27 cellular contexts compared by ENCODE assay signal in the genomic region with DNA sequence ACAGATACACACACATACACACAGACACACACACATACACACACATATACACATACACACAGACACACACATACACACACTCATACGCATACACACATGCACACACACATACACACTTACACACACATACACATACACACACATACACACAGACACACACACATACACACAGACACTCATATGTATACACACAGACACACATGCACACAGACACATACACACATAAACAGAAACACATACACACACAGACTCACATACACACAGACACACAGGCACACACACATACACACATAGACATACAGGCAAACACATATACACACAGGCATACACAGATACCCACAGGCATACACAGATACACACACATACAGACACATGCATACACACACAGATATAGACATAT.
"Had no signal": no experiment of that assay in that cellular context is flagged by ENCODE, and none has a peak within 500 bp of the region (broad histone marks: within the 10 kb centered on the region; RNA-seq: fewer than 3 reads in every experiment).

No MANE protein-coding gene starts in this region.

- H3K36me3 Mint-ChIP-seq: activated naive CD4-positive, alpha-beta T cell treated with anti-CD3 and anti-CD28 coated beads, Interleukin-2, amount 10 ng/mL, durations not matched to agents 7 days and 5 days had no signal

- H3K9me3 Mint-ChIP-seq: activated CD4-positive, alpha-beta T cell treated with anti-CD3 and anti-CD28 coated beads, Interleukin-2, amount 10 ng/mL, durations not matched to agents 24 days and 14 days had no signal

- DNase-seq: activated CD4-positive, alpha-beta T cell treated with anti-CD3 and anti-CD28 coated beads, Interleukin-2, amount 10 ng/mL, durations not matched to agents 24 days and 14 days; activated CD4-positive, alpha-beta T cell treated with anti-CD3 and anti-CD28 coated beads, Interleukin-2, amount 50 U/mL, for 4 hours; activated CD8-positive, alpha-beta T cell treated with anti-CD3 and anti-CD28 coated beads for 36 hours; activated effector memory CD4-positive, alpha-beta T cell treated with Interleukin-2 at 50 U/mL for 16 hours; activated naive CD4-positive, alpha-beta T cell treated with anti-CD3 and anti-CD28 coated beads, Interleukin-2, amount 10 ng/mL, durations not matched to agents 7 days and 5 days; activated naive CD8-positive, alpha-beta T cell treated with anti-CD3 and anti-CD28 coated beads, Interleukin-2, amount 50 U/mL, for 24 hours; activated T-cell treated with anti-CD3 and anti-CD28 coated beads, Interleukin-2, amount 50 U/mL, for 4 hours; brain microvascular endothelial cell; central memory CD4-positive, alpha-beta T cell; MG63; NCI-H1048; NCI-H1105 treated with DMSO at 0.1 percent for 48 hours; NCI-H1436; NCI-H1694; NCI-H1930; NCI-H345; NCI-H524 treated with DMSO at 0.1 percent for 48 hours; Peyer's patch; RPMI8226; SHP77 treated with DMSO at 0.1 percent for 48 hours; SK-N-SH had no signal

- H3K9me2 ChIP-seq: SK-N-SH had no signal

- H3K27me3 ChIP-seq: brain microvascular endothelial cell, MG63, Peyer's patch, SJSA1 had no signal

- H3K36me3 ChIP-seq: brain microvascular endothelial cell, MG63, Peyer's patch, SJSA1 had no signal

- H3K9ac ChIP-seq: SK-N-SH had no signal

- FAIRE-seq: TTC549 had no signal

- H3K27ac Mint-ChIP-seq: activated CD4-positive, alpha-beta T cell treated with anti-CD3 and anti-CD28 coated beads, Interleukin-2, amount 10 ng/mL, durations not matched to agents 24 days and 14 days; activated CD8-positive, alpha-beta T cell treated with anti-CD3 and anti-CD28 coated beads for 36 hours; activated naive CD4-positive, alpha-beta T cell treated with anti-CD3 and anti-CD28 coated beads, Interleukin-2, amount 10 ng/mL, durations not matched to agents 7 days and 5 days; activated naive CD8-positive, alpha-beta T cell; activated naive CD8-positive, alpha-beta T cell treated with anti-CD3 and anti-CD28 coated beads, Interleukin-2, amount 50 U/mL, for 24 hours; activated T-helper 1 cell treated with anti-CD3 and anti-CD28 coated beads, Interleukin-12 subunit alpha, Interleukin-12 subunit beta, Interleukin-2, Interleukin-4 antibody, amounts not matched to agents 30 ng/mL and 10 ng/mL and 1 ng/mL, durations not matched to agents 14 hours and 24 hours and 36 hours; T-helper 1 cell treated with Interleukin-12 subunit alpha and Interleukin-12 subunit beta and Interleukin-4 antibody, amounts not matched to agents 30 μg/mL and 1 μg/mL, for 36 hours; T-helper 2 cell treated with Interferon-gamma antibody and Interleukin-4, amounts not matched to agents 5 μg/mL and 100 μg/mL, for 36 hours had no signal

- H3K27ac ChIP-seq: brain microvascular endothelial cell, Peyer's patch, SJSA1 had no signal

- H3K4me2 ChIP-seq: SK-N-SH had no signal

- H3K4me1 Mint-ChIP-seq: activated CD4-positive, alpha-beta T cell treated with anti-CD3 and anti-CD28 coated beads, Interleukin-2, amount 10 ng/mL, durations not matched to agents 24 days and 14 days; activated naive CD4-positive, alpha-beta T cell treated with anti-CD3 and anti-CD28 coated beads, Interleukin-2, amount 10 ng/mL, durations not matched to agents 7 days and 5 days; activated naive CD8-positive, alpha-beta T cell treated with anti-CD3 and anti-CD28 coated beads, Interleukin-2, amount 50 U/mL, for 24 hours had no signal

- H3K4me3 Mint-ChIP-seq: activated CD4-positive, alpha-beta T cell treated with anti-CD3 and anti-CD28 coated beads, Interleukin-2, amount 10 ng/mL, durations not matched to agents 24 days and 14 days; activated CD8-positive, alpha-beta T cell treated with anti-CD3 and anti-CD28 coated beads for 36 hours; activated naive CD4-positive, alpha-beta T cell treated with anti-CD3 and anti-CD28 coated beads, Interleukin-2, amount 10 ng/mL, durations not matched to agents 7 days and 5 days; activated naive CD8-positive, alpha-beta T cell; activated naive CD8-positive, alpha-beta T cell treated with anti-CD3 and anti-CD28 coated beads, Interleukin-2, amount 50 U/mL, for 24 hours; activated T-cell treated with anti-CD3 and anti-CD28 coated beads, Interleukin-2, amount 50 U/mL, for 4 hours; activated T-helper 1 cell treated with anti-CD3 and anti-CD28 coated beads, Interleukin-12 subunit alpha, Interleukin-12 subunit beta, Interleukin-2, Interleukin-4 antibody, amounts not matched to agents 30 ng/mL and 10 ng/mL and 1 ng/mL, durations not matched to agents 14 hours and 24 hours and 36 hours; T-helper 1 cell treated with Interleukin-12 subunit alpha and Interleukin-12 subunit beta and Interleukin-4 antibody, amounts not matched to agents 30 μg/mL and 1 μg/mL, for 36 hours; T-helper 2 cell treated with Interferon-gamma antibody and Interleukin-4, amounts not matched to agents 5 μg/mL and 100 μg/mL, for 36 hours had no signal

- H3K4me1 ChIP-seq: Peyer's patch had no signal

- H3K4me3 ChIP-seq: MG63, Peyer's patch, SJSA1 had no signal

- ATAC-seq: activated CD8-positive, alpha-beta T cell treated with anti-CD3 and anti-CD28 coated beads for 36 hours; activated naive CD8-positive, alpha-beta T cell treated with anti-CD3 and anti-CD28 coated beads, Interleukin-2, amount 50 U/mL, for 24 hours; activated T-cell treated with anti-CD3 and anti-CD28 coated beads, Interleukin-2, amount 50 U/mL, for 4 hours had no signal

- H3K27me3 Mint-ChIP-seq: activated CD8-positive, alpha-beta T cell treated with anti-CD3 and anti-CD28 coated beads for 36 hours; activated naive CD8-positive, alpha-beta T cell had no signal

- H3K9me3 ChIP-seq: SK-N-SH had no signal
